In genomic region chr15:91125162-91125561, GRCh38 we compare ENCODE assay signal across 10 cellular contexts. TPM values are rescaled to one million over a fixed set of nuclear protein-coding genes. Genes with fewer than 3 reads are reported as not detected.
"Had no signal": no experiment of that assay in that cellular context is flagged by ENCODE, and none has a peak within 500 bp of the region (broad histone marks: within the 10 kb centered on the region; RNA-seq: fewer than 3 reads in every experiment).

No MANE protein-coding gene starts in this region.

- DNase-seq: GM23248, GOT3, H7, H9, HCEC 1CT, HFFc6 had no signal

- H3K4me2 ChIP-seq: GM23338 had no signal

- H3K27ac ChIP-seq: GM23248 had no signal

- ATAC-seq: GM23338, HCT116 had no signal

- FAIRE-seq: H54 had no signal

- H3K36me3 ChIP-seq: HAP-1 had no signal

- H3K9ac ChIP-seq: GM23248 had no signal

- H3K4me3 ChIP-seq: GM23248, GM23338, HAP-1 had no signal

- H3K4me1 ChIP-seq: HAP-1 had no signal

- H3K9me3 ChIP-seq: HAP-1 had no signal

- H2AFZ ChIP-seq: GM23248 had no signal

RNA-seq across cellular contexts. Expression of gene SV2B, which starts 25.1 kb away (rescaled TPM):
- total RNA-seq: GM23248, H9, HFFc6 had no signal
- polyA plus RNA-seq: GM23248 had no signal
